23 cellular contexts compared by ENCODE assay signal in the genomic region with DNA sequence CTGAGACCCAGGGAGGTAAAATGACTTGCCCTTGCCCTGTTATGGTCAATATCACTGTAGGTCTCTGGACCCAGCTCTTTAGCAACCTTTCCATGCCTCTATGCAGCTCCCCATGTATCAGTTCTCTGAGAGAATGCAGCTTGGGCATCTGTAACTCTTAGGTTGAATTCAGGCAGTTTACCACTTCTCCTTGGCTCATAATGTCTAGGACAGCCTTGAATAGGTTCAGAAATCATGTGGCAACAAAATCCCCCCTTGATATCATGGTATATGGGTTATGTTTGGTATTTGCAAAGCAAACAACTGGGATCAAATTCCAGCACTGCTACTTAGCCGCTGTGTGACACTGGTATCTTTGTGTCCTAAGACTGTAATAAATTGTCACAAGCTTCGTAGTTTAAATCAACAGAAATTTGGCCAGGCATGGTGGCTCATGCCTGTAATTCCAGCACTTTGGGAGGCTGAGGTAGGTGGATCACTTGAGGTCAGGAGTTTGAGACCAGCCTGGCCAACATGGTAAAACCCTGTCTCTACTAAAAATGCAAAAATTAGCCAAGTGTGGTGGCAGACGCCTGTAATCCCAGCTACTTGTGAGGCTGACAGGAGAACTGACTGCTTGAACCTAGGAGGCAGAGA.
"Had no signal": no experiment of that assay in that cellular context is flagged by ENCODE, and none has a peak within 500 bp of the region (broad histone marks: within the 10 kb centered on the region; RNA-seq: fewer than 3 reads in every experiment).

No MANE protein-coding gene starts in this region.

- H3K36me3 ChIP-seq: heart right ventricle, thyroid gland, upper lobe of right lung, WERI-Rb-1 had no signal

- H3K36me3 Mint-ChIP-seq: activated naive CD8-positive, alpha-beta T cell; natural killer cell had no signal

- H3K27ac Mint-ChIP-seq: activated naive CD8-positive, alpha-beta T cell; natural killer cell; T-helper 2 cell treated with Interferon-gamma antibody and Interleukin-4, amounts not matched to agents 5 μg/mL and 100 μg/mL, for 36 hours had no signal

- H3K27me3 Mint-ChIP-seq: activated naive CD8-positive, alpha-beta T cell; progenitor cell of endocrine pancreas had no signal

- DNase-seq: activated CD4-positive, alpha-beta T cell treated with anti-CD3 and anti-CD28 coated beads for 1 hour; activated gamma-delta T cell treated with Interleukin-2 at 50 U/mL for 16 hours; activated T-cell treated with anti-CD3 and anti-CD28 coated beads, Interleukin-2, amount 50 U/mL, for 1 hour; central memory CD4-positive, alpha-beta T cell; dermis blood vessel endothelial cell; effector CD8-positive, alpha-beta T cell; erythroblast; foreskin fibroblast; heart right ventricle; natural killer cell; stimulated activated CD4-positive, alpha-beta T cell treated with anti-CD3 and anti-CD28 coated beads, Interleukin-12 subunit alpha, Interleukin-12 subunit beta, amount 100 ng/mL, for 4 hours; stimulated activated CD4-positive, alpha-beta T cell treated with anti-CD3 and anti-CD28 coated beads, Interleukin-4, amount 100 ng/mL, for 4 hours; stimulated activated naive CD8-positive, alpha-beta T cell treated with anti-CD3 and anti-CD28 coated beads, Interleukin-15, Interleukin-2, amounts not matched to agents 100 U/mL and 50 U/mL, for 24 hours; substantia nigra; thyroid gland; upper lobe of right lung; WERI-Rb-1 had no signal

- H3K9me3 ChIP-seq: thyroid gland, upper lobe of right lung had no signal

- H3K27ac ChIP-seq: heart right ventricle, thyroid gland, upper lobe of right lung, WERI-Rb-1 had no signal

- H3K9me3 Mint-ChIP-seq: natural killer cell; T-helper 2 cell treated with Interferon-gamma antibody and Interleukin-4, amounts not matched to agents 5 μg/mL and 100 μg/mL, for 36 hours had no signal

- ATAC-seq: heart right ventricle; natural killer cell; stimulated activated naive CD8-positive, alpha-beta T cell treated with anti-CD3 and anti-CD28 coated beads, Interleukin-15, Interleukin-2, amounts not matched to agents 100 U/mL and 50 U/mL, for 24 hours; upper lobe of right lung had no signal

- FAIRE-seq: astrocyte, keratinocyte had no signal

- H3K4me3 ChIP-seq: heart right ventricle, lung, thyroid gland, upper lobe of right lung had no signal

- H3K4me1 Mint-ChIP-seq: natural killer cell had no signal

- H3K4me1 ChIP-seq: thyroid gland, upper lobe of right lung had no signal

- H3K4me3 Mint-ChIP-seq: activated naive CD8-positive, alpha-beta T cell; natural killer cell; T-helper 2 cell treated with Interferon-gamma antibody and Interleukin-4, amounts not matched to agents 5 μg/mL and 100 μg/mL, for 36 hours had no signal

- H3K27me3 ChIP-seq: heart right ventricle, thyroid gland, upper lobe of right lung had no signal
